30 cellular contexts compared by ENCODE assay signal in the genomic region with DNA sequence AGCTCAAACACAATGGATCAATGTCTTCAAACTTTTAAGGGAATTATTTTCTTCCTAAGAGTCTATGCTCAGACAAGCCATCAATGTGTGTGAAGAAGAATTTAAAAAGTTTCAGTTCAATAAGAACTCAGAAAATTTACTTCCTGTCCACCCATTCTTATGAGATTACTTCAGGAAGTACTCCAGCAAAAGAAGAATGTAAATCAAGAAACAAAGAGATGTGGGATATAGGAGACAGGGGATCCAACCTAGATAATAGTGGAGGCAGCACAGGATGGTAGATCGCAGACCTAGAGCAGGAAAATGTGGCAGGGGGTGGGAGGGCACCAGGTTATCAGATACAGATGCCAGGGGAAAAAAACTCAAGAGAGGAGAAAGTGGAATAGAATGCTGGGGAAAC.
"Had no signal": no experiment of that assay in that cellular context is flagged by ENCODE, and none has a peak within 500 bp of the region (broad histone marks: within the 10 kb centered on the region; RNA-seq: fewer than 3 reads in every experiment).

No MANE protein-coding gene starts in this region.

- H3K27ac ChIP-seq: colonic mucosa, coronary artery, dorsolateral prefrontal cortex, epithelial cell of prostate, esophagus muscularis mucosa, esophagus squamous epithelium, foreskin keratinocyte, gastrocnemius medialis, gastroesophageal sphincter, heart left ventricle, heart right ventricle, hepatocyte had no signal

- H3K27me3 ChIP-seq: colonic mucosa, dorsolateral prefrontal cortex, esophagus muscularis mucosa, esophagus squamous epithelium, foreskin keratinocyte, gastrocnemius medialis, gastroesophageal sphincter, hepatocyte had no signal

- ATAC-seq: effector memory CD8-positive, alpha-beta T cell; esophagus mucosa; foreskin keratinocyte; gastrocnemius medialis; gastroesophageal sphincter; heart left ventricle; heart right ventricle had no signal

- H3K36me3 ChIP-seq: colonic mucosa, esophagus squamous epithelium, gastrocnemius medialis, heart right ventricle had no signal

- H3K4me2 ChIP-seq: hepatocyte had no signal

- H3K4me3 Mint-ChIP-seq: dendritic cell treated with granulocyte-macrophage colony-stimulating factor and Interleukin-4, amounts not matched to agents 40 ng/mL and 50 ng/mL, for 4 days; effector memory CD8-positive, alpha-beta T cell; endodermal cell had no signal

- DNase-seq: colonic mucosa; cortex of kidney; dermis blood vessel endothelial cell; dorsolateral prefrontal cortex; effector CD4-positive, alpha-beta T cell; effector CD8-positive, alpha-beta T cell; effector memory CD4-positive, alpha-beta T cell; effector memory CD8-positive, alpha-beta T cell; endodermal cell; erythroblast; esophagus squamous epithelium; foreskin fibroblast; foreskin keratinocyte; foreskin melanocyte; gastrocnemius medialis; glutamatergic neuron; head of caudate nucleus; heart left ventricle; heart right ventricle had no signal

- H2AFZ ChIP-seq: hepatocyte had no signal

- FAIRE-seq: colon, endometrium, endothelial cell of umbilical vein, frontal cortex had no signal

- H3K27ac Mint-ChIP-seq: dendritic cell treated with granulocyte-macrophage colony-stimulating factor and Interleukin-4, amounts not matched to agents 40 ng/mL and 50 ng/mL, for 4 days; effector memory CD8-positive, alpha-beta T cell; endodermal cell had no signal

- H3K9me3 ChIP-seq: colonic mucosa, gastrocnemius medialis had no signal

- H3K27me3 Mint-ChIP-seq: dendritic cell treated with granulocyte-macrophage colony-stimulating factor and Interleukin-4, amounts not matched to agents 40 ng/mL and 50 ng/mL, for 4 days had no signal

- H3K4me3 ChIP-seq: colonic mucosa, coronary artery, dorsolateral prefrontal cortex, esophagus muscularis mucosa, esophagus squamous epithelium, gastrocnemius medialis, gastroesophageal sphincter, heart left ventricle, heart right ventricle, hepatocyte had no signal

- H3K4me1 Mint-ChIP-seq: endodermal cell had no signal

- H3K79me2 ChIP-seq: hepatocyte had no signal

- H3K4me1 ChIP-seq: colonic mucosa, esophagus muscularis mucosa, esophagus squamous epithelium, foreskin keratinocyte, gastrocnemius medialis, gastroesophageal sphincter, heart left ventricle, heart right ventricle had no signal
